ENCODE assay signal across 1 cellular context in the genomic region with DNA sequence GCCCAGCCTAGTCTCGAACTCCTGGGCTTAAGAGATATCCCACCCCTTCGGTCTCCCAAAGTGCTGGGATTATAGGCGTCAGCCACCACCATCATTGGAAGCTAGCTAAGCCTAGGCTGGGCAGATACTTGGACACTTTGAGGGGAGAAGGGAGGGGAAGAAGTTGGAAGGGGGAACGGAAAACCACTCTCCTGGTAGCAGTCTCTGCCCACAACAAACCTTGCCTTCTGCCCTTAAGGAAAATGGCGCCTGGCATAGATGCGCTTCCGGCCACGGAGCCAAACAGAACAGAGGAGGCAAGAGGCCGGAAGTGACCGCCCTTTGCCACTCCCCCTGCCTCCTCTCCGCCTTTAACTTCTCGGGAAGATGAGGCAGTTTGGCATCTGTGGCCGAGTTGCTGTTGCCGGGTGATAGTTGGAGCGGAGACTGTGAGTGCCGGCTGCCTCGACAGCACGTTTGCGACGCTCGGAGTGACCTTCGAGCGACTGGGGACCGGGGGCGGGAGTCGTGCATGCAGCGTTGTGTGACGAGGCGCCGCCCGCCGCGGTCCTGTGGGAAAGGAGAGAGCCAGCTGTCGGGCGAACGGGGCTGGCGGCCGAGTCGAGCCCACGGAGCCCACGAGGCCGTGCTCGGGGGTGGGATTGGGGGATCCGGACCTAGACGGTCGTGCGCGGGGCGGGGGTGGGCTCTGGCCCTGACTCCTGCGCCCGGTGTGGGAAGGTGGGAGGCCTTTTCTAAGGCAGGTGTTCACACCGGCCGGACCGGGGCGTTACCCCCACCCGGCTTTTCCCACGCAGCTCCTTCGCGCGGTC.
A peak's percentile ranks its signal among the peaks of the same experiment; 100 is the strongest.
TF ChIP-seq lines count a peak whose summit lies in the region.

Gene MFN1 (plus strand): TSS at position 327 of the 812 bp plus-strand sequence. CDS start 1,143 bp downstream, outside the sequence.

TF ChIP-seq in HepG2, 621 proteins besides CTCF, POLR2A, EP300 and RAD21 (continued from another document):
- TF ChIP-seq HMGXB3 (CRISPR knock-in tag; IDR thresholded peaks at IDR 0.05; ENCODE audit: borderline replicate concordance) (peak; percentile 15; the same call in 1 of the 2 replicates), CREM (IDR thresholded peaks at IDR 0.05) (peak; percentile 84), CREM (CRISPR knock-in tag; IDR thresholded peaks at IDR 0.05) (no peak), BORCS8-MEF2B (CRISPR knock-in tag; IDR thresholded peaks at IDR 0.05) (peak; percentile 73), ZBTB7B (CRISPR knock-in tag; IDR thresholded peaks at IDR 0.05) (peak; percentile 61), ZNF790 (CRISPR knock-in tag; IDR thresholded peaks at IDR 0.05; ENCODE audit: borderline replicate concordance) (no peak; the same call in 1 of the 2 replicates), SMAD1 (CRISPR knock-in tag; IDR thresholded peaks at IDR 0.05; ENCODE audit: borderline replicate concordance, low read depth) (peak; percentile 53; the same call in 1 of the 2 replicates), PRDM10 (CRISPR knock-in tag; IDR thresholded peaks at IDR 0.05; ENCODE audit: low read depth) (peak; percentile 23; the same call in 1 of the 2 replicates), ZNF367 (CRISPR knock-in tag; IDR thresholded peaks at IDR 0.05; ENCODE audit: borderline replicate concordance) (0 out of 2 replicates have a peak, but pooled peaks have one; percentile 67), ZFX (CRISPR knock-in tag; IDR thresholded peaks at IDR 0.05; ENCODE audit: low read depth) (peak; percentile 81), HMGXB4 (CRISPR knock-in tag; IDR thresholded peaks at IDR 0.05; ENCODE audit: borderline replicate concordance in 1 of 2, low read depth in 1 of 2) (peak; percentile 58 to 84)
- TF ChIP-seq, protein P1, sequence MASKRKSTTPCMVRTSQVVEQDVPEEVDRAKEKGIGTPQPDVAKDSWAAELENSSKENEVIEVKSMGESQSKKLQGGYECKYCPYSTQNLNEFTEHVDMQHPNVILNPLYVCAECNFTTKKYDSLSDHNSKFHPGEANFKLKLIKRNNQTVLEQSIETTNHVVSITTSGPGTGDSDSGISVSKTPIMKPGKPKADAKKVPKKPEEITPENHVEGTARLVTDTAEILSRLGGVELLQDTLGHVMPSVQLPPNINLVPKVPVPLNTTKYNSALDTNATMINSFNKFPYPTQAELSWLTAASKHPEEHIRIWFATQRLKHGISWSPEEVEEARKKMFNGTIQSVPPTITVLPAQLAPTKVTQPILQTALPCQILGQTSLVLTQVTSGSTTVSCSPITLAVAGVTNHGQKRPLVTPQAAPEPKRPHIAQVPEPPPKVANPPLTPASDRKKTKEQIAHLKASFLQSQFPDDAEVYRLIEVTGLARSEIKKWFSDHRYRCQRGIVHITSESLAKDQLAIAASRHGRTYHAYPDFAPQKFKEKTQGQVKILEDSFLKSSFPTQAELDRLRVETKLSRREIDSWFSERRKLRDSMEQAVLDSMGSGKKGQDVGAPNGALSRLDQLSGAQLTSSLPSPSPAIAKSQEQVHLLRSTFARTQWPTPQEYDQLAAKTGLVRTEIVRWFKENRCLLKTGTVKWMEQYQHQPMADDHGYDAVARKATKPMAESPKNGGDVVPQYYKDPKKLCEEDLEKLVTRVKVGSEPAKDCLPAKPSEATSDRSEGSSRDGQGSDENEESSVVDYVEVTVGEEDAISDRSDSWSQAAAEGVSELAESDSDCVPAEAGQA (IDR thresholded peaks at IDR 0.05; ENCODE audit: low read depth), result peak; percentile 85
- TF ChIP-seq, protein P1 (CRISPR knock-in tag; IDR thresholded peaks at IDR 0.05; ENCODE audit: borderline replicate concordance), result peak; percentile 71; the same call in 1 of the 2 replicates
- TF ChIP-seq, protein P2, sequence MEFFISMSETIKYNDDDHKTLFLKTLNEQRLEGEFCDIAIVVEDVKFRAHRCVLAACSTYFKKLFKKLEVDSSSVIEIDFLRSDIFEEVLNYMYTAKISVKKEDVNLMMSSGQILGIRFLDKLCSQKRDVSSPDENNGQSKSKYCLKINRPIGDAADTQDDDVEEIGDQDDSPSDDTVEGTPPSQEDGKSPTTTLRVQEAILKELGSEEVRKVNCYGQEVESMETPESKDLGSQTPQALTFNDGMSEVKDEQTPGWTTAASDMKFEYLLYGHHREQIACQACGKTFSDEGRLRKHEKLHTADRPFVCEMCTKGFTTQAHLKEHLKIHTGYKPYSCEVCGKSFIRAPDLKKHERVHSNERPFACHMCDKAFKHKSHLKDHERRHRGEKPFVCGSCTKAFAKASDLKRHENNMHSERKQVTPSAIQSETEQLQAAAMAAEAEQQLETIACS (CRISPR knock-in tag; IDR thresholded peaks at IDR 0.05), result peak; percentile 29; the same call in 1 of the 2 replicates
TF ChIP-seq in HepG2: peak in this region for 205.
